8 cellular contexts compared by ENCODE assay signal in the genomic region with DNA sequence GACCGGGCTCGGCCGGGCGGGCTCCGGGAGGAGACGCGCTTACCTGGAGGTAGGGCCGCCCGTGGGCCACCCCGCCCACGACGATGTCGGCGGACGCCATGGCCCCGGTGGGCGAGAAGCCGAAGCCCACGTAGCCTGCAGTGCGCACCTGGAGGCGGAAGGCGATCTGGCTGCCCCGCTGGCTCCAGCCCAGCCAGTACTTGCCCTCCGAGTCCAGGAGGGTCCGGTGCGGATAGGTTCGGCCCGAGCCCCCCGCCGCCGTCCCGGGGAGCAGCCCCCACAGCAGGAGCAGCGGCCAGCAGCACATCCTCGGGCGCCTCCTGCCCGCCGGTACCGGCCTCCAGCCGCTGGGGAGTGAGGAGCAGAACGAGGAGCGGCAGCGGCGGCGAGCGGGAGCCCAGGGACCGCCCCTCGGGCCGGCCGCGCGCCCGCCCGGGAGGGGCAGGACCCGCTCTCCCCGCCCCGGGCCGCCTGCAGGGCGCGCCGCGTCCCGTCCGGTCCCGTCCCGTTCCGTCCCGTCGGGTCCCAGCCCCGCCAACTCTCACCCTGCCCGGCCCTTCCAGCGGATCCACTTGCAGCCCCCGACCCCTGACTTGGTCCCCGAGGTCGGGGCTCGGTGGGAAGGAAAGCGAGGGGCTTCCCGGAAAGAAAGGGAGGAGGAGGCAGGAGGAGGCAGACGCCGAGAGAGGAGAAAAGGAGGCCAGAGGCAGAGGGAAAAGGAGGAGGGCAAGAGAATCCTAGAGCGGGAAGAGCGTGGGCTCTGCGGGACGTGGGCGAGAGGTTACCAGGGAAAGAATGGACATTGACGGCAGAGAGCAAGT. TPM values are rescaled to one million over a fixed set of nuclear protein-coding genes. Genes with fewer than 3 reads are reported as not detected.
DNase-seq lines count a peak whose midpoint lies in the region; ATAC-seq and TF ChIP-seq lines count a peak whose summit lies in the region.

A gene (minus strand): TSS at position 356 of the 821 bp plus-strand sequence. CDS start 49 bp downstream, at position 307.

- peaks cover 24% of the 10 kb centered on the region for H3K4me1 ChIP-seq in ACC112 (ENCODE audit: control insufficient read depth, insufficient read depth, low read length, unreplicated experiment)

- peak; percentile 58 for TF ChIP-seq POLR2A in GM18505 (IDR thresholded peaks at IDR 0.05; ENCODE audit: borderline replicate concordance, extremely low read depth, insufficient read depth, insufficient read length)

- H3K4me3 ChIP-seq in ACC112 (ENCODE audit: low read depth, low read length) (peak within 1 kb of the TSS; percentile 91), fibroblast of villous mesenchyme (ENCODE audit: low read depth, low read length) (peak within 1 kb of the TSS; percentile 69)

- no peaks in the 10 kb centered on the region for H3K79me2 ChIP-seq in ACC112 (ENCODE audit: control insufficient read depth, insufficient read depth, low read length, unreplicated experiment)

- H2AFZ ChIP-seq in ACC112 (ENCODE audit: low read length, unreplicated experiment), result peak within 1 kb of the TSS; percentile 91

- no peak within 1 kb of the TSS for H3K27ac Mint-ChIP-seq in T-cell
- no peak within 1 kb of the TSS for H3K27ac Mint-ChIP-seq in nephron progenitor cell

- CTCF ChIA-PET in T-cell (lab: Charles Lee), result no interaction called here

- ATAC-seq in GM18505 (IDR thresholded peaks at IDR 0.05; ENCODE audit: unreplicated experiment), result peak; percentile 55
- ATAC-seq in HG03064 (IDR thresholded peaks at IDR 0.05; ENCODE audit: low read depth, unreplicated experiment), result peak; percentile 52
- ATAC-seq in T-cell (replicated peaks in 1 of 4), result peak in 2 of 4 experiments; percentile 19 to 23
- ATAC-seq in HG03439 (IDR thresholded peaks at IDR 0.05; ENCODE audit: unreplicated experiment), result no peak

- TF ChIP-seq CTCF in fibroblast of villous mesenchyme (IDR thresholded peaks at IDR 0.05; ENCODE audit: insufficient read depth, low read depth, low read length), result no peak
- TF ChIP-seq CTCF in nephron progenitor cell (IDR thresholded peaks at IDR 0.05), result no peak

- H3K36me3 Mint-ChIP-seq in T-cell (no peaks in the 10 kb centered on the region), nephron progenitor cell (ENCODE audit: low read depth) (peaks cover 7% of the 10 kb centered on the region)

- H3K36me3 ChIP-seq in ACC112 (ENCODE audit: insufficient read depth, low read length), result no peaks in the 10 kb centered on the region

- H3K27me3 Mint-ChIP-seq in T-cell (peaks cover 52 to 59% of the 10 kb centered on the region in 2 donors), nephron progenitor cell (ENCODE audit: low read depth, poor library complexity) (peaks cover 53% of the 10 kb centered on the region)

- peaks cover 0 to 4% (median under 1%) of the 10 kb centered on the region in 3 donors for H3K9me3 Mint-ChIP-seq in T-cell
- peaks cover 5% of the 10 kb centered on the region for H3K9me3 Mint-ChIP-seq in nephron progenitor cell

- H3K4me1 Mint-ChIP-seq in T-cell, result peaks cover 6 to 16% (median 10%) of the 10 kb centered on the region in 3 donors
- H3K4me1 Mint-ChIP-seq in nephron progenitor cell, result no peaks in the 10 kb centered on the region

- peak within 1 kb of the TSS; percentile 41 to 72 (median 51) for H3K4me3 Mint-ChIP-seq in T-cell
- H3K4me3 Mint-ChIP-seq in nephron progenitor cell, result peak within 1 kb of the TSS; percentile 88

- POLR2A ChIA-PET in T-cell (lab: Charles Lee), result no interaction called here

- no peaks in the 10 kb centered on the region for H3K27me3 ChIP-seq in ACC112 (ENCODE audit: insufficient read depth, low read length)

- DNase-seq in T-cell (no peak), fibroblast of villous mesenchyme (ENCODE audit: low read depth) (peak; percentile 22), nephron progenitor cell (peak; percentile 77), NCI-H446 (lab: John Stamatoyannopoulos, UW) (no peak)

- H3K27ac ChIP-seq in ACC112 (ENCODE audit: low read depth, low read length), result no peak within 1 kb of the TSS

RNA-seq across cellular contexts. Expression of the gene that starts here (rescaled TPM):
- total RNA-seq in T-cell (under 1 TPM in 4 of 5 donors, not detected in 1; 0.13 to 0.53 (median 0.15) TPM), fibroblast of villous mesenchyme (15.1 and 25.4 TPM in 2 replicates)

Comparison
In these comparisons a context has a peak if more than half of its experiments do, and no peak if none do; other contexts are left out.
1. RNA of the gene that starts here (total RNA-seq): 15.1 to 25.4 TPM in fibroblast of villous mesenchyme; 0.13 to 0.53 TPM in T-cell; every median in the first group is over 10 times any median in the second.
2. DNase-seq: peak in fibroblast of villous mesenchyme (single experiment) and nephron progenitor cell (single experiment); none in T-cell (0 of 34) and NCI-H446 (0 of 2).